38 cellular contexts compared by ENCODE assay signal in the genomic region with DNA sequence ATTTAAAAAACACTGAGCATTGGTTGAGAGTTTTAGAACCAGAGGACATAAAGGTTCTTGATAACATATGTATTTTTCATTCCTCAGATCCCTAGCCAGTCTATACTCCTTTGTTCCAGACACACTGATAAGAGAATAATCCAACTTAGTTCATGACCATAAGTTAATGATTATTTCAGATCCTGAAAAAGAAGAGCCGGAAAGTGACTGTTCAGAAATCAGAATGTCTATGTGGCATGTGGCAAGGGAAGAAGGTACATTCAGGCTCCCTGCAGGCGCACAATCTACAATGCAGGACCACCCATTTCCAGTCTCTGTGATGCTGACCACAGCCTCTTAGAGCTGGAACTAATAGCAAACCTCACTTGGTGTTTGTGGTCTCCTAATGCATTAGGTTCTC.
"Had no signal": no experiment of that assay in that cellular context is flagged by ENCODE, and none has a peak within 500 bp of the region (broad histone marks: within the 10 kb centered on the region; RNA-seq: fewer than 3 reads in every experiment).

No MANE protein-coding gene starts in this region.

- DNase-seq: activated B cell treated with CpG ODN at 0.5 μM for 24 hours; activated CD4-positive, alpha-beta memory T cell treated with anti-CD3 and anti-CD28 coated beads for 36 hours; activated CD4-positive, alpha-beta T cell treated with anti-CD3 and anti-CD28 coated beads for 48 hours; activated CD4-positive, alpha-beta T cell treated with anti-CD3 and anti-CD28 coated beads, Interleukin-2, amount 50 U/mL, for 1 hour; activated CD4-positive, alpha-beta T cell treated with anti-CD3 and anti-CD28 coated beads, Interleukin-2, amount 50 U/mL, for 4 hours; activated CD4-positive, CD25-positive, alpha-beta regulatory T cell treated with anti-CD3 and anti-CD28 coated beads, Interleukin-2, amount 50 U/mL, for 72 hours; activated CD8-positive, alpha-beta memory T cell treated with anti-CD3 and anti-CD28 coated beads, Interleukin-2, amount 50 U/mL, for 4 hours; activated CD8-positive, alpha-beta T cell treated with anti-CD3 and anti-CD28 coated beads for 36 hours; activated effector memory CD4-positive, alpha-beta T cell treated with anti-CD3 and anti-CD28 coated beads, Interleukin-2, amount 50 U/mL, for 16 hours; activated gamma-delta T cell treated with Interleukin-2 at 50 U/mL for 16 hours; activated naive CD4-positive, alpha-beta T cell; activated naive CD4-positive, alpha-beta T cell treated with anti-CD3 and anti-CD28 coated beads for 36 hours; activated naive CD4-positive, alpha-beta T cell treated with anti-CD3 and anti-CD28 coated beads, Interleukin-2, amount 50 U/mL, for 16 hours; activated naive CD8-positive, alpha-beta T cell treated with anti-CD3 and anti-CD28 coated beads for 36 hours; activated T-cell treated with anti-CD3 and anti-CD28 coated beads for 4 hours; activated T-cell treated with anti-CD3 and anti-CD28 coated beads, Interleukin-2, amount 50 U/mL, for 1 hour; activated T-cell treated with anti-CD3 and anti-CD28 coated beads, Interleukin-2, amount 50 U/mL, for 4 hours; activated T-cell treated with anti-CD3 and anti-CD28 coated beads, Interleukin-2, amount 50 U/mL, for 72 hours; adrenal gland; amniotic stem cell; aorta; body of pancreas; brain microvascular endothelial cell; caudate nucleus; cerebellar nuclear complex; T-helper 1 cell; T-helper 2 cell; T-helper 9 cell had no signal

- H3K27me3 ChIP-seq: adrenal gland, body of pancreas, brain microvascular endothelial cell, breast epithelium had no signal

- H3K27me3 Mint-ChIP-seq: activated B cell treated with CpG ODN at 0.5 μM for 24 hours; activated CD4-positive, alpha-beta memory T cell treated with anti-CD3 and anti-CD28 coated beads for 36 hours; activated CD8-positive, alpha-beta T cell treated with anti-CD3 and anti-CD28 coated beads for 36 hours; activated naive CD8-positive, alpha-beta T cell treated with anti-CD3 and anti-CD28 coated beads for 36 hours; activated T-helper 17 cell treated with anti-CD3 and anti-CD28 coated beads, Interleukin-2, amount 50 U/mL, for 72 hours; central memory CD8-positive, alpha-beta T cell had no signal

- H3K27ac Mint-ChIP-seq: activated B cell treated with CpG ODN at 0.5 μM for 24 hours; activated CD4-positive, alpha-beta memory T cell treated with anti-CD3 and anti-CD28 coated beads for 36 hours; activated CD8-positive, alpha-beta T cell treated with anti-CD3 and anti-CD28 coated beads for 36 hours; activated naive CD4-positive, alpha-beta T cell treated with anti-CD3 and anti-CD28 coated beads for 36 hours; activated naive CD4-positive, alpha-beta T cell treated with anti-CD3 and anti-CD28 coated beads, Interleukin-2, amount 50 U/mL, for 72 hours; activated naive CD8-positive, alpha-beta T cell treated with anti-CD3 and anti-CD28 coated beads for 36 hours; activated T-cell treated with anti-CD3 and anti-CD28 coated beads, Interleukin-2, amount 50 U/mL, for 72 hours; activated T-helper 1 cell treated with anti-CD3 and anti-CD28 coated beads, Interleukin-12 subunit alpha, Interleukin-12 subunit beta, Interleukin-2, Interleukin-4 antibody, amounts not matched to agents 30 ng/mL and 10 ng/mL and 1 ng/mL, durations not matched to agents 14 hours and 24 hours and 36 hours; activated T-helper 17 cell treated with anti-CD3 and anti-CD28 coated beads, Interleukin-2, amount 50 U/mL, for 72 hours; T-helper 1 cell treated with Interleukin-12 subunit alpha and Interleukin-12 subunit beta and Interleukin-4 antibody, amounts not matched to agents 30 μg/mL and 1 μg/mL, for 36 hours; T-helper 2 cell treated with Interferon-gamma antibody and Interleukin-4, amounts not matched to agents 5 μg/mL and 100 μg/mL, for 36 hours had no signal

- ATAC-seq: activated CD8-positive, alpha-beta T cell treated with anti-CD3 and anti-CD28 coated beads for 36 hours; activated naive CD4-positive, alpha-beta T cell treated with anti-CD3 and anti-CD28 coated beads, Interleukin-2, amount 50 U/mL, for 72 hours; activated T-cell treated with anti-CD3 and anti-CD28 coated beads, Interleukin-2, amount 50 U/mL, for 4 hours; activated T-cell treated with anti-CD3 and anti-CD28 coated beads, Interleukin-2, amount 50 U/mL, for 72 hours; activated T-helper 17 cell treated with anti-CD3 and anti-CD28 coated beads, Interleukin-2, amount 50 U/mL, for 72 hours; body of pancreas had no signal

- H3K9me3 Mint-ChIP-seq: activated B cell treated with CpG ODN at 0.5 μM for 24 hours; activated CD8-positive, alpha-beta T cell treated with anti-CD3 and anti-CD28 coated beads for 36 hours; activated naive CD4-positive, alpha-beta T cell treated with anti-CD3 and anti-CD28 coated beads for 36 hours; activated T-cell treated with anti-CD3 and anti-CD28 coated beads, Interleukin-2, amount 50 U/mL, for 4 hours; activated T-cell treated with anti-CD3 and anti-CD28 coated beads, Interleukin-2, amount 50 U/mL, for 72 hours; activated T-helper 1 cell treated with anti-CD3 and anti-CD28 coated beads, Interleukin-12 subunit alpha, Interleukin-12 subunit beta, Interleukin-2, Interleukin-4 antibody, amounts not matched to agents 30 ng/mL and 10 ng/mL and 1 ng/mL, durations not matched to agents 14 hours and 24 hours and 36 hours; activated T-helper 17 cell treated with anti-CD3 and anti-CD28 coated beads, Interleukin-2, amount 50 U/mL, for 72 hours; T-helper 1 cell treated with Interleukin-12 subunit alpha and Interleukin-12 subunit beta and Interleukin-4 antibody, amounts not matched to agents 30 μg/mL and 1 μg/mL, for 36 hours; T-helper 2 cell treated with Interferon-gamma antibody and Interleukin-4, amounts not matched to agents 5 μg/mL and 100 μg/mL, for 36 hours had no signal

- H3K4me1 Mint-ChIP-seq: activated B cell treated with CpG ODN at 0.5 μM for 24 hours; activated naive CD8-positive, alpha-beta T cell treated with anti-CD3 and anti-CD28 coated beads for 36 hours; activated T-helper 17 cell treated with anti-CD3 and anti-CD28 coated beads, Interleukin-2, amount 50 U/mL, for 72 hours; central memory CD8-positive, alpha-beta T cell had no signal

- H3K9me3 ChIP-seq: adrenal gland, body of pancreas had no signal

- H3K27ac ChIP-seq: adrenal gland, body of pancreas, brain microvascular endothelial cell, breast epithelium, VCaP had no signal

- H3K36me3 ChIP-seq: adrenal gland, brain microvascular endothelial cell, breast epithelium had no signal

- H3K36me3 Mint-ChIP-seq: activated CD4-positive, alpha-beta memory T cell treated with anti-CD3 and anti-CD28 coated beads for 36 hours; activated naive CD4-positive, alpha-beta T cell treated with anti-CD3 and anti-CD28 coated beads, Interleukin-2, amount 50 U/mL, for 72 hours; activated naive CD8-positive, alpha-beta T cell treated with anti-CD3 and anti-CD28 coated beads for 36 hours had no signal

- H3K4me1 ChIP-seq: adrenal gland, body of pancreas, breast epithelium had no signal

- H3K4me3 ChIP-seq: adrenal gland, body of pancreas, breast epithelium had no signal

- H3K4me3 Mint-ChIP-seq: activated B cell treated with CpG ODN at 0.5 μM for 24 hours; activated CD4-positive, alpha-beta memory T cell treated with anti-CD3 and anti-CD28 coated beads for 36 hours; activated CD8-positive, alpha-beta T cell treated with anti-CD3 and anti-CD28 coated beads for 36 hours; activated naive CD4-positive, alpha-beta T cell treated with anti-CD3 and anti-CD28 coated beads for 36 hours; activated naive CD8-positive, alpha-beta T cell treated with anti-CD3 and anti-CD28 coated beads for 36 hours; activated T-cell treated with anti-CD3 and anti-CD28 coated beads, Interleukin-2, amount 50 U/mL, for 4 hours; activated T-cell treated with anti-CD3 and anti-CD28 coated beads, Interleukin-2, amount 50 U/mL, for 72 hours; activated T-helper 1 cell treated with anti-CD3 and anti-CD28 coated beads, Interleukin-12 subunit alpha, Interleukin-12 subunit beta, Interleukin-2, Interleukin-4 antibody, amounts not matched to agents 30 ng/mL and 10 ng/mL and 1 ng/mL, durations not matched to agents 14 hours and 24 hours and 36 hours; activated T-helper 17 cell treated with anti-CD3 and anti-CD28 coated beads, Interleukin-2, amount 50 U/mL, for 72 hours; central memory CD8-positive, alpha-beta T cell; T-helper 1 cell treated with Interleukin-12 subunit alpha and Interleukin-12 subunit beta and Interleukin-4 antibody, amounts not matched to agents 30 μg/mL and 1 μg/mL, for 36 hours; T-helper 2 cell treated with Interferon-gamma antibody and Interleukin-4, amounts not matched to agents 5 μg/mL and 100 μg/mL, for 36 hours had no signal

- FAIRE-seq: astrocyte, TTC549 had no signal
